Comparison of ENCODE assay signal across 18 cellular contexts in genomic region chr14:23310546-23310945, GRCh38. TPM values are rescaled to one million over a fixed set of nuclear protein-coding genes. Genes with fewer than 3 reads are reported as not detected.
DNase-seq lines count a peak whose midpoint lies in the region; FAIRE-seq and TF ChIP-seq lines count a peak whose summit lies in the region.
"Had no signal": no experiment of that assay in that cellular context is flagged by ENCODE, and none has a peak within 500 bp of the region (broad histone marks: within the 10 kb centered on the region; RNA-seq: fewer than 3 reads in every experiment).

No MANE protein-coding gene starts in this region.

- intact Hi-C loops in OCI-LY7 (cut with micrococcal nuclease; ENCODE audit: unreplicated experiment) = no loop called here

- peak overlapping the region; percentile 3 for H3K23ac ChIP-seq in neuronal stem cell (ENCODE audit: low read depth, low read length, poor library complexity)
- no peak overlapping the region for H3K23ac ChIP-seq in H9 (ENCODE audit: insufficient read length, low read depth, low read length)

- no peaks in the 10 kb centered on the region for H3K9me3 ChIP-seq in adipocyte (ENCODE audit: control insufficient read depth, low read length)
- no peaks in the 10 kb centered on the region for H3K9me3 ChIP-seq in keratinocyte (ENCODE audit: control insufficient read depth, low read depth, low read length)
- H3K9me3 ChIP-seq in neuronal stem cell (replicated peaks in 1 of 2; ENCODE audit: control insufficient read depth in 2 of 2, insufficient read depth in 1 of 2, low read depth in 1 of 2, low read length in 2 of 2) = peaks cover 0 to 2% of the 10 kb centered on the region in 2 donors
- no peaks in the 10 kb centered on the region for H3K9me3 ChIP-seq in OCI-LY7 (ENCODE audit: low read length)
- no peaks in the 10 kb centered on the region for H3K9me3 ChIP-seq in H9 (ENCODE audit: control insufficient read depth, low read depth, low read length)
- H3K9me3 ChIP-seq: BLaER1 treated with 17β-estradiol and CSF1 and Interleukin-3, amounts not matched to agents 10 nM and 100 nM had no signal

- H3T11ph ChIP-seq in H9 (ENCODE audit: low read length) = no peak overlapping the region

- no peak overlapping the region for H2BK15ac ChIP-seq in neuronal stem cell (ENCODE audit: low read length)
- H2BK15ac ChIP-seq in H9 (ENCODE audit: low read depth, low read length) = no peak overlapping the region

- H3K9me3 Mint-ChIP-seq in HFFc6 = no peaks in the 10 kb centered on the region
- H3K9me3 Mint-ChIP-seq in H9 = no peaks in the 10 kb centered on the region
- H3K9me3 Mint-ChIP-seq: CD8-positive, alpha-beta T cell had no signal

- FAIRE-seq in keratinocyte (lab: Jason Lieb, UNC) = no peak
- FAIRE-seq: G401.6, GM12891 had no signal

- H3K36me3 ChIP-seq in adipocyte (ENCODE audit: control insufficient read depth, insufficient read depth, low read length, severe bottlenecking) = peaks cover 55% of the 10 kb centered on the region
- H3K36me3 ChIP-seq in keratinocyte (ENCODE audit: control insufficient read depth in 2 of 2, extremely low read depth in 1 of 2, insufficient read depth in 2 of 2, low read length in 2 of 2) = peaks cover 27 to 34% of the 10 kb centered on the region in 2 experiments
- peaks cover 21 to 62% of the 10 kb centered on the region in 2 donors for H3K36me3 ChIP-seq in neuronal stem cell (replicated peaks in 1 of 2; ENCODE audit: control insufficient read depth in 2 of 2, insufficient read depth in 2 of 2, low read length in 2 of 2)
- no peaks in the 10 kb centered on the region; the same call in 1 of the 2 replicates for H3K36me3 ChIP-seq in OCI-LY7 (ENCODE audit: insufficient read depth, low read length)

- H2BK5ac ChIP-seq in neuronal stem cell (ENCODE audit: low read length) = no peak overlapping the region
- H2BK5ac ChIP-seq in H9 (ENCODE audit: insufficient read length, low read length) = no peak overlapping the region

- H3K79me1 ChIP-seq in neuronal stem cell (ENCODE audit: low read depth, low read length) = peaks cover 7% of the 10 kb centered on the region
- peaks cover 6% of the 10 kb centered on the region for H3K79me1 ChIP-seq in H9 (ENCODE audit: insufficient read depth, low read depth, low read length, poor library complexity, severe bottlenecking)

- H3K4me1 ChIP-seq in adipocyte (ENCODE audit: control insufficient read depth, insufficient read depth, low read length) (peaks cover 46% of the 10 kb centered on the region), keratinocyte (ENCODE audit: control insufficient read depth, extremely low read depth, insufficient read depth, low read length) (peaks cover 34% of the 10 kb centered on the region), neuronal stem cell (ENCODE audit: control insufficient read depth in 2 of 2, insufficient read depth in 1 of 2, low read depth in 1 of 2, low read length in 2 of 2) (peaks cover 5 to 7% of the 10 kb centered on the region in 2 donors), OCI-LY7 (ENCODE audit: insufficient read depth, low read length, poor library complexity, severe bottlenecking) (peaks cover 19% of the 10 kb centered on the region), H9 (ENCODE audit: insufficient read depth, low read length) (no peaks in the 10 kb centered on the region; the same call in 1 of the 2 replicates)

- H3K27ac ChIP-seq in keratinocyte (ENCODE audit: control insufficient read depth, insufficient read depth, low read length) = no peak overlapping the region
- H3K27ac ChIP-seq in neuronal stem cell (replicated peaks; ENCODE audit: low read length) = no peak overlapping the region
- no peak overlapping the region for H3K27ac ChIP-seq in OCI-LY7 (ENCODE audit: low read depth, low read length, poor library complexity, severe bottlenecking)
- H3K27ac ChIP-seq in H9 (ENCODE audit: insufficient read length, low read depth, low read length) = no peak overlapping the region
- H3K27ac ChIP-seq: BLaER1 treated with 17β-estradiol and CSF1 and Interleukin-3, amounts not matched to agents 10 nM and 100 nM had no signal

- H3K4me1 Mint-ChIP-seq in HFFc6 (ENCODE audit: low read depth) (peaks cover 35% of the 10 kb centered on the region), H9 (peaks cover 17 to 18% of the 10 kb centered on the region in 2 experiments)

- peaks cover 62% of the 10 kb centered on the region for H3K79me2 ChIP-seq in keratinocyte (ENCODE audit: control insufficient read depth, insufficient read depth, low read length)
- no peaks in the 10 kb centered on the region; the same call in 1 of the 2 replicates for H3K79me2 ChIP-seq in OCI-LY7 (ENCODE audit: insufficient read depth, low read depth, low read length)
- no peaks in the 10 kb centered on the region for H3K79me2 ChIP-seq in H9 (ENCODE audit: insufficient read depth, low read length)

- POLR2A ChIA-PET in OCI-LY7 (lab: Charles Lee) = interaction anchor here (0.6 to 2.4 kb wide), 5 partner anchors 9 to 70 kb away, joined by 4 to 10 read pairs (median 4); partner anchors contain the start of genes PABPN1 and PPP1R3E

- dilution Hi-C loops in keratinocyte (cut with MboI; ENCODE audit: extremely low pct_ligation_motif_present, low sequenced_read_pairs) = no loop called here

- H3K4ac ChIP-seq in neuronal stem cell (ENCODE audit: low read length) (no peak overlapping the region), H9 (ENCODE audit: low read depth, low read length) (no peak overlapping the region)

- H3K36me3 Mint-ChIP-seq in HFFc6 (ENCODE audit: low read depth) = peaks cover 40% of the 10 kb centered on the region
- peaks cover 25 to 26% (median 25%) of the 10 kb centered on the region in 3 experiments for H3K36me3 Mint-ChIP-seq in H9 (ENCODE audit: insufficient read depth in 1 of 3, low read depth in 3 of 3)
- H3K36me3 Mint-ChIP-seq: CD8-positive, alpha-beta T cell had no signal

- H3K9ac ChIP-seq in adipocyte (ENCODE audit: low read length) (peak overlapping the region; percentile 9), keratinocyte (ENCODE audit: control insufficient read depth, extremely low read depth, insufficient read depth, low read length) (no peak overlapping the region), neuronal stem cell (ENCODE audit: low read depth, low read length, poor library complexity) (no peak overlapping the region), H9 (ENCODE audit: extremely low read depth, insufficient read length, low read length) (no peak overlapping the region)

- H4K20me1 ChIP-seq in keratinocyte (ENCODE audit: control insufficient read depth, extremely low read depth, insufficient read depth, low read length) (peaks cover 5% of the 10 kb centered on the region), OCI-LY7 (ENCODE audit: insufficient read depth, low read length) (no peaks in the 10 kb centered on the region), H9 (ENCODE audit: control insufficient read depth, insufficient read depth, insufficient read length) (no peaks in the 10 kb centered on the region)

- CTCF ChIA-PET in OCI-LY7 (lab: Charles Lee; ENCODE audit: unreplicated experiment) = interaction anchor here (1.0 kb wide), 1 partner anchor 11 kb away, joined by 4 read pairs; the partner anchor contains the start of gene PABPN1

- H2BK120ac ChIP-seq in neuronal stem cell (ENCODE audit: low read depth, low read length) = no peak overlapping the region
- no peak overlapping the region for H2BK120ac ChIP-seq in H9 (ENCODE audit: low read depth, low read length, poor library complexity, severe bottlenecking)

- H3K27me3 Mint-ChIP-seq in HFFc6 (ENCODE audit: insufficient read depth) (no peaks in the 10 kb centered on the region; the same call in 1 of the 2 replicates), H9 (ENCODE audit: low read depth) (no peaks in the 10 kb centered on the region)
- H3K27me3 Mint-ChIP-seq: B cell had no signal

- no peaks in the 10 kb centered on the region for H3K27me3 ChIP-seq in adipocyte (replicated peaks; ENCODE audit: control insufficient read depth, insufficient read depth, low read length)
- no peaks in the 10 kb centered on the region for H3K27me3 ChIP-seq in keratinocyte (ENCODE audit: control insufficient read depth, extremely low read depth, insufficient read depth, low read length)
- no peaks in the 10 kb centered on the region for H3K27me3 ChIP-seq in neuronal stem cell (ENCODE audit: control insufficient read depth in 3 of 3, insufficient read depth in 3 of 3, low read depth in 1 of 3, low read length in 3 of 3)
- no peaks in the 10 kb centered on the region for H3K27me3 ChIP-seq in H9 (ENCODE audit: insufficient read depth, low read length)
- H3K27me3 ChIP-seq: BLaER1 treated with 17β-estradiol and CSF1 and Interleukin-3, amounts not matched to agents 10 nM and 100 nM had no signal

- H3K18ac ChIP-seq in neuronal stem cell (ENCODE audit: low read length) = no peak overlapping the region
- H3K18ac ChIP-seq in H9 (ENCODE audit: insufficient read length, low read depth, low read length) = no peak overlapping the region

- H4K91ac ChIP-seq in neuronal stem cell (ENCODE audit: low read depth, low read length, poor library complexity) (no peak overlapping the region), H9 (ENCODE audit: insufficient read length, low read depth, low read length) (no peak overlapping the region)

- H3K14ac ChIP-seq in neuronal stem cell (ENCODE audit: low read length) (no peak overlapping the region), H9 (ENCODE audit: insufficient read depth, low read length) (no peak overlapping the region)

- H2BK20ac ChIP-seq in H9 (ENCODE audit: low read depth, low read length, poor library complexity, severe bottlenecking) = no peak overlapping the region

- no peak for TF ChIP-seq CTCF in HFFc6 (IDR thresholded peaks at IDR 0.05)
- TF ChIP-seq CTCF in keratinocyte (optimal IDR thresholded peaks at IDR 0.05 in 1 of 3, IDR thresholded peaks at IDR 0.05 in 1 of 3, conservative IDR thresholded peaks at IDR 0.05 in 1 of 3; ENCODE audit: extremely low read depth in 1 of 3, insufficient read depth in 2 of 3, low read length in 3 of 3) = no peak
- no peak for TF ChIP-seq CTCF in OCI-LY7 (conservative IDR thresholded peaks at IDR 0.05; ENCODE audit: low read length)
- no peak for TF ChIP-seq CTCF in H9 (conservative IDR thresholded peaks at IDR 0.05)

- H3K4me2 ChIP-seq in keratinocyte (ENCODE audit: control insufficient read depth, extremely low read depth, insufficient read depth, low read depth, low read length) (peak overlapping the region; percentile 23), neuronal stem cell (ENCODE audit: insufficient read depth, low read length, poor library complexity, severe bottlenecking) (no peak overlapping the region), OCI-LY7 (ENCODE audit: low read length) (no peak overlapping the region), H9 (ENCODE audit: insufficient read depth, insufficient read length, low read length) (no peak overlapping the region)

- WGBS in neuronal stem cell (ENCODE audit: extremely low coverage in 2 of 2, insufficient read length in 2 of 2, insufficient replicate concordance in 1 of 2), 2 donors = no CpG with 5 or more reads among the region's 1 CpG
- WGBS in H9 (ENCODE audit: extremely low coverage, insufficient read length, low lambda C conversion rate) = no CpG with 5 or more reads among the region's 1 CpG

- H3K4me3 ChIP-seq in adipocyte (ENCODE audit: low read length) (peak overlapping the region; percentile 21), keratinocyte (ENCODE audit: control insufficient read depth in 2 of 3, extremely low read depth in 1 of 3, insufficient read depth in 2 of 3, low read depth in 1 of 3, low read length in 3 of 3) (no peak overlapping the region), neuronal stem cell (ENCODE audit: low read length in 2 of 2) (no peak overlapping the region), OCI-LY7 (ENCODE audit: low read depth, low read length, poor library complexity, severe bottlenecking) (no peak overlapping the region)
- H3K4me3 ChIP-seq: BLaER1 treated with 17β-estradiol and CSF1 and Interleukin-3, amounts not matched to agents 10 nM and 100 nM had no signal

- H3K9me1 ChIP-seq in keratinocyte (ENCODE audit: control insufficient read depth, extremely low read depth, insufficient read depth, low read length) = peaks cover 4% of the 10 kb centered on the region

- H4K8ac ChIP-seq in neuronal stem cell (ENCODE audit: low read depth, low read length) (no peak overlapping the region), H9 (replicated peaks; ENCODE audit: insufficient read length, low read depth, low read length) (no peak overlapping the region)

- H3K27ac Mint-ChIP-seq in HFFc6 = 0 out of 2 replicates have a peak overlapping the region, but pooled peaks have one; percentile 18
- no peak overlapping the region for H3K27ac Mint-ChIP-seq in H9
- H3K27ac Mint-ChIP-seq: B cell; CD8-positive, alpha-beta T cell had no signal

- H3K4me3 Mint-ChIP-seq in HFFc6 = no peak overlapping the region
- H3K4me3 Mint-ChIP-seq in H9 = no peak overlapping the region
- H3K4me3 Mint-ChIP-seq: B cell; CD8-positive, alpha-beta T cell had no signal

- H2AFZ ChIP-seq in keratinocyte (ENCODE audit: control insufficient read depth, low read length) (no peak overlapping the region), neuronal stem cell (ENCODE audit: low read length) (no peak overlapping the region), OCI-LY7 (ENCODE audit: low read length) (no peak overlapping the region), H9 (ENCODE audit: low read length) (no peak overlapping the region)

- H3K9me2 ChIP-seq in OCI-LY7 (ENCODE audit: insufficient read depth, low read length) = no peaks in the 10 kb centered on the region

- DNase-seq in HFFc6 (no peak), adipocyte (ENCODE audit: low read depth) (no peak), keratinocyte (ENCODE audit: low read depth, low spot score) (no peak), neuronal stem cell (ENCODE audit: low spot score) (no peak), OCI-LY7 (ENCODE audit: low spot score) (no peak), H9 (no peak), DMS53 (lab: John Stamatoyannopoulos, UW) (no peak)
- DNase-seq: Calu3; CD8-positive, alpha-beta T cell; DND-41; EL; GOT3; H7 had no signal

- no peak overlapping the region for H3K56ac ChIP-seq in H9 (ENCODE audit: insufficient read length, low read depth, low read length)

- no peak overlapping the region for H2AK5ac ChIP-seq in neuronal stem cell (ENCODE audit: low read depth, low read length)
- no peak overlapping the region for H2AK5ac ChIP-seq in H9 (ENCODE audit: insufficient read length, low read length)

- H2BK12ac ChIP-seq in neuronal stem cell (ENCODE audit: low read length) (no peak overlapping the region), H9 (ENCODE audit: insufficient read length, low read depth, low read length) (no peak overlapping the region)

- H4K5ac ChIP-seq in H9 (ENCODE audit: insufficient read length, low read depth, low read length) = no peak overlapping the region

- H3K23me2 ChIP-seq in H9 (ENCODE audit: insufficient read length, low read depth, low read length, poor library complexity, severe bottlenecking) = peaks cover 8% of the 10 kb centered on the region

- BruUV-seq in OCI-LY7 (replicated peaks; lab: Mats Ljungman, UMichigan) = no TSS peak

RNA-seq across cellular contexts. Expression of gene BCL2L2, which starts 3.9 kb away (rescaled TPM):
- 10 to 100 TPM; 28.7 to 32.4 (median 31.1) TPM for total RNA-seq in HFFc6 (2021; fragmentation: NEBNext Ultra II Directional; extraction: Animal tissue kit (Norgen Biotek cat#: 25700))
- 24.0 to 45.7 TPM (median 33.9 TPM) in 3 replicates for polyA plus RNA-seq in keratinocyte
- 9.2 TPM for polyA plus RNA-seq in keratinocyte (2011; ENCODE audit: low read depth)
- 32.4 and 34.0 TPM in 2 replicates for polyA plus RNA-seq in keratinocyte (2011; cell fraction: cytosol; rRNA removed)
- polyA plus RNA-seq in keratinocyte (2011; cell fraction: nucleus; rRNA removed) = 76.1 and 82.5 TPM in 2 replicates
- polyA plus RNA-seq in keratinocyte (2012; ENCODE audit: low replicate concordance) = 34.2 and 35.4 TPM in 2 replicates
- 16.9 to 23.8 TPM (median 19.7 TPM) in 3 replicates for polyA minus RNA-seq in keratinocyte
- 10.7 TPM for polyA minus RNA-seq in keratinocyte (2011; cell fraction: cytosol; rRNA and poly(A)+ RNA removed)
- 20.2 and 30.0 TPM in 2 replicates for polyA minus RNA-seq in keratinocyte (2011; cell fraction: nucleus; rRNA and poly(A)+ RNA removed)
- polyA plus RNA-seq in neuronal stem cell (2013, experiment 1 of 2) = 8.6 TPM
- polyA plus RNA-seq in neuronal stem cell (2013, experiment 2 of 2) = 9.0 TPM
- total RNA-seq in OCI-LY7 (2014; rRNA removed; shearing (Covaris generic)) = 7.2 and 8.6 TPM in 2 replicates
- total RNA-seq in OCI-LY7 (2022) (17.4 and 18.0 TPM in 2 replicates), H9 (2021) (8.4 and 8.8 TPM in 2 replicates)

RNA-seq across cellular contexts. Expression of gene PPP1R3E, which starts 7.9 kb away (rescaled TPM):
- total RNA-seq in HFFc6 (2021; fragmentation: NEBNext Ultra II Directional; extraction: Animal tissue kit (Norgen Biotek cat#: 25700)) = 1 to 10 TPM; 2.3 to 3.8 (median 2.6) TPM
- polyA plus RNA-seq in keratinocyte = 1.6 to 2.5 TPM (median 1.9 TPM) in 3 replicates
- 0.97 TPM for polyA plus RNA-seq in keratinocyte (2011; ENCODE audit: low read depth)
- 0.55 and 0.56 TPM in 2 replicates for polyA plus RNA-seq in keratinocyte (2011; cell fraction: cytosol; rRNA removed)
- 8.6 and 11.6 TPM in 2 replicates for polyA plus RNA-seq in keratinocyte (2011; cell fraction: nucleus; rRNA removed)
- polyA plus RNA-seq in keratinocyte (2012; ENCODE audit: low replicate concordance) = 0.95 and 5.5 TPM in 2 replicates
- polyA minus RNA-seq in keratinocyte = 0.95 to 1.4 TPM (median 0.96 TPM) in 3 replicates
- polyA minus RNA-seq in keratinocyte (2011; cell fraction: cytosol; rRNA and poly(A)+ RNA removed) = 4.8 TPM
- polyA minus RNA-seq in keratinocyte (2011; cell fraction: nucleus; rRNA and poly(A)+ RNA removed) = 0.53 and 1.4 TPM in 2 replicates
- polyA plus RNA-seq in neuronal stem cell (2013, experiment 1 of 2) = 14.3 TPM
- 13.4 TPM for polyA plus RNA-seq in neuronal stem cell (2013, experiment 2 of 2)
- 24.4 and 31.0 TPM in 2 replicates for total RNA-seq in OCI-LY7 (2014; rRNA removed; shearing (Covaris generic))
- 95.5 and 102 TPM in 2 replicates for total RNA-seq in OCI-LY7 (2022)
- 2.6 and 3.9 TPM in 2 replicates for total RNA-seq in H9 (2021)

RNA-seq across cellular contexts. Expression of gene PABPN1, which starts 10.7 kb away (rescaled TPM):
- 100 to 1,000 TPM; 128 to 147 (median 137) TPM for total RNA-seq in HFFc6 (2021; fragmentation: NEBNext Ultra II Directional; extraction: Animal tissue kit (Norgen Biotek cat#: 25700))
- 168 to 185 TPM (median 173 TPM) in 3 replicates for polyA plus RNA-seq in keratinocyte
- polyA plus RNA-seq in keratinocyte (2011; ENCODE audit: low read depth) = 167 TPM
- 93.9 and 125 TPM in 2 replicates for polyA plus RNA-seq in keratinocyte (2011; cell fraction: cytosol; rRNA removed)
- 386 and 417 TPM in 2 replicates for polyA plus RNA-seq in keratinocyte (2011; cell fraction: nucleus; rRNA removed)
- 94.2 and 106 TPM in 2 replicates for polyA plus RNA-seq in keratinocyte (2012; ENCODE audit: low replicate concordance)
- polyA minus RNA-seq in keratinocyte = 45.9 to 65.9 TPM (median 55.4 TPM) in 3 replicates
- 53.5 TPM for polyA minus RNA-seq in keratinocyte (2011; cell fraction: cytosol; rRNA and poly(A)+ RNA removed)
- 32.5 and 62.2 TPM in 2 replicates for polyA minus RNA-seq in keratinocyte (2011; cell fraction: nucleus; rRNA and poly(A)+ RNA removed)
- 311 TPM for polyA plus RNA-seq in neuronal stem cell (2013, experiment 1 of 2)
- polyA plus RNA-seq in neuronal stem cell (2013, experiment 2 of 2) = 303 TPM
- 120 and 167 TPM in 2 replicates for total RNA-seq in OCI-LY7 (2014; rRNA removed; shearing (Covaris generic))
- total RNA-seq in OCI-LY7 (2022) (314 and 319 TPM in 2 replicates), H9 (2021) (331 and 333 TPM in 2 replicates)

RNA-seq across cellular contexts. Expression of gene HOMEZ, which starts 24.6 kb away (rescaled TPM):
- total RNA-seq in HFFc6 (2021; fragmentation: NEBNext Ultra II Directional; extraction: Animal tissue kit (Norgen Biotek cat#: 25700)) = 1 to 10 TPM; 7.3 to 9.2 (median 7.5) TPM
- polyA plus RNA-seq in keratinocyte = 31.9 to 39.1 TPM (median 34.1 TPM) in 3 replicates
- polyA plus RNA-seq in keratinocyte (2011; ENCODE audit: low read depth) = 3.4 TPM
- 38.0 and 42.0 TPM in 2 replicates for polyA plus RNA-seq in keratinocyte (2011; cell fraction: cytosol; rRNA removed)
- polyA plus RNA-seq in keratinocyte (2011; cell fraction: nucleus; rRNA removed) = 51.0 and 59.6 TPM in 2 replicates
- 8.5 and 18.4 TPM in 2 replicates for polyA plus RNA-seq in keratinocyte (2012; ENCODE audit: low replicate concordance)
- polyA minus RNA-seq in keratinocyte = 49.8 to 80.6 TPM (median 62.1 TPM) in 3 replicates
- polyA minus RNA-seq in keratinocyte (2011; cell fraction: cytosol; rRNA and poly(A)+ RNA removed) = 33.6 TPM
- polyA minus RNA-seq in keratinocyte (2011; cell fraction: nucleus; rRNA and poly(A)+ RNA removed) = 16.6 and 25.3 TPM in 2 replicates
- polyA plus RNA-seq in neuronal stem cell (2013, experiment 1 of 2) = 39.9 TPM
- 39.2 TPM for polyA plus RNA-seq in neuronal stem cell (2013, experiment 2 of 2)
- total RNA-seq in OCI-LY7 (2014; rRNA removed; shearing (Covaris generic)) = 6.3 and 7.1 TPM in 2 replicates
- total RNA-seq in OCI-LY7 (2022) (16.5 and 17.2 TPM in 2 replicates), H9 (2021) (6.2 and 6.5 TPM in 2 replicates)

RNA-seq across cellular contexts. Expression of gene SLC22A17, which starts 42.1 kb away (rescaled TPM):
- 10 to 100 TPM; 11.7 to 15.6 (median 13.1) TPM for total RNA-seq in HFFc6 (2021; fragmentation: NEBNext Ultra II Directional; extraction: Animal tissue kit (Norgen Biotek cat#: 25700))
- 0.76 to 2.1 TPM (median 1.2 TPM) in 3 replicates for polyA plus RNA-seq in keratinocyte
- polyA plus RNA-seq in keratinocyte (2011; ENCODE audit: low read depth) = 0.69 TPM
- 0.34 and 0.60 TPM in 2 replicates for polyA plus RNA-seq in keratinocyte (2011; cell fraction: cytosol; rRNA removed)
- 2.7 and 3.6 TPM in 2 replicates for polyA plus RNA-seq in keratinocyte (2011; cell fraction: nucleus; rRNA removed)
- 1.7 and 2.8 TPM in 2 replicates for polyA plus RNA-seq in keratinocyte (2012; ENCODE audit: low replicate concordance)
- polyA minus RNA-seq in keratinocyte = 0.99 to 1.4 TPM (median 1.2 TPM) in 3 replicates
- polyA minus RNA-seq in keratinocyte (2011; cell fraction: cytosol; rRNA and poly(A)+ RNA removed) = 0.96 TPM
- 2.5 and 3.3 TPM in 2 replicates for polyA minus RNA-seq in keratinocyte (2011; cell fraction: nucleus; rRNA and poly(A)+ RNA removed)
- polyA plus RNA-seq in neuronal stem cell (2013, experiment 1 of 2) = 62.0 TPM
- polyA plus RNA-seq in neuronal stem cell (2013, experiment 2 of 2) = 60.0 TPM
- not detected in 2 replicates for total RNA-seq in OCI-LY7 (2014; rRNA removed; shearing (Covaris generic))
- total RNA-seq in OCI-LY7 (2022) = not detected in 2 replicates
- 33.0 and 34.0 TPM in 2 replicates for total RNA-seq in H9 (2021)
- total RNA-seq: HT-29 had no signal
